In the genomic region with DNA sequence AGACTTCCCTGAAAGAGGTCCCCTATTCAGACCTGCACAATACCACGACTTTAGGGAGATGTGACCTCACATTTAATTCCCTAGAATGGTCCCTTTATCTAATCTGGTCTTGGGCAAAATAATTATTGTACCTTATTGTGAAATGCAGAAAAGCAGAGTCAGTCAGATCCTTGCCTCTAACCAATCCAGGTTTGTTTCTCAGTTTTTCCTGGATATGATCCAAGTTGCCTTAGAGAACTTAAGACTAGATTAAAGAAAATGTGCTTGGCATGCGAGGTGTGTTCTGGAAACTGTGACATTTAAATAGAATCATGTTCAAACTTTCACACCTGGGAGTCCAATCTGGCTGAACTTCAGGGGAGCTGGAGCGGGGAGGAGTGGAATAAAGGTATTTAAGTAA, we compare ENCODE assay signal across 19 cellular contexts.
"Had no signal": no experiment of that assay in that cellular context is flagged by ENCODE, and none has a peak within 500 bp of the region (broad histone marks: within the 10 kb centered on the region; RNA-seq: fewer than 3 reads in every experiment).

No MANE protein-coding gene starts in this region.

- H3K4me3 Mint-ChIP-seq: activated CD8-positive, alpha-beta memory T cell treated with anti-CD3 and anti-CD28 coated beads, Interleukin-2, amount 10 ng/mL, durations not matched to agents 7 days and 5 days; activated naive CD8-positive, alpha-beta T cell treated with anti-CD3 and anti-CD28 coated beads for 36 hours; activated T-cell treated with anti-CD3 and anti-CD28 coated beads, Interleukin-2, amount 50 U/mL, for 4 hours had no signal

- H3K4me1 Mint-ChIP-seq: activated CD8-positive, alpha-beta memory T cell treated with anti-CD3 and anti-CD28 coated beads, Interleukin-2, amount 10 ng/mL, durations not matched to agents 7 days and 5 days; activated naive CD8-positive, alpha-beta T cell treated with anti-CD3 and anti-CD28 coated beads for 36 hours had no signal

- H3K27ac Mint-ChIP-seq: activated CD8-positive, alpha-beta memory T cell treated with anti-CD3 and anti-CD28 coated beads, Interleukin-2, amount 10 ng/mL, durations not matched to agents 7 days and 5 days; activated naive CD8-positive, alpha-beta T cell treated with anti-CD3 and anti-CD28 coated beads for 36 hours had no signal

- H3K27ac ChIP-seq: gastrocnemius medialis, heart right ventricle, left ventricle myocardium inferior, ovary, SJSA1, transverse colon had no signal

- DNase-seq: activated CD4-positive, alpha-beta T cell treated with anti-CD3 and anti-CD28 coated beads, Interleukin-2, amount 50 U/mL, for 48 hours; activated CD4-positive, CD25-positive, alpha-beta regulatory T cell treated with anti-CD3 and anti-CD28 coated beads, Interleukin-2, amount 50 U/mL, for 72 hours; activated CD8-positive, alpha-beta memory T cell treated with anti-CD3 and anti-CD28 coated beads, Interleukin-2, amount 10 ng/mL, durations not matched to agents 7 days and 5 days; activated effector memory CD4-positive, alpha-beta T cell treated with anti-CD3 and anti-CD28 coated beads, Interleukin-2, amount 50 U/mL, for 16 hours; activated naive CD8-positive, alpha-beta T cell treated with anti-CD3 and anti-CD28 coated beads for 36 hours; activated T-cell treated with anti-CD3 and anti-CD28 coated beads, Interleukin-2, amount 50 U/mL, for 4 hours; aorta; dermis blood vessel endothelial cell; gastrocnemius medialis; heart right ventricle; left ventricle myocardium inferior; mesendoderm; ovary; retina; small intestine; SW 1271; transverse colon had no signal

- H3K27me3 ChIP-seq: gastrocnemius medialis, heart right ventricle, ovary, SJSA1, transverse colon had no signal

- H3K36me3 Mint-ChIP-seq: activated CD8-positive, alpha-beta memory T cell treated with anti-CD3 and anti-CD28 coated beads, Interleukin-2, amount 10 ng/mL, durations not matched to agents 7 days and 5 days; activated naive CD8-positive, alpha-beta T cell treated with anti-CD3 and anti-CD28 coated beads for 36 hours had no signal

- H3K4me3 ChIP-seq: gastrocnemius medialis, heart right ventricle, left ventricle myocardium inferior, ovary, SJSA1, transverse colon had no signal

- ATAC-seq: activated CD8-positive, alpha-beta memory T cell treated with anti-CD3 and anti-CD28 coated beads, Interleukin-2, amount 10 ng/mL, durations not matched to agents 7 days and 5 days; activated T-cell treated with anti-CD3 and anti-CD28 coated beads, Interleukin-2, amount 50 U/mL, for 4 hours; gastrocnemius medialis; heart right ventricle had no signal

- H3K36me3 ChIP-seq: gastrocnemius medialis, heart right ventricle, left ventricle myocardium inferior, ovary, SJSA1, transverse colon had no signal

- H3K27me3 Mint-ChIP-seq: activated CD8-positive, alpha-beta memory T cell treated with anti-CD3 and anti-CD28 coated beads, Interleukin-2, amount 10 ng/mL, durations not matched to agents 7 days and 5 days; activated naive CD8-positive, alpha-beta T cell treated with anti-CD3 and anti-CD28 coated beads for 36 hours had no signal

- FAIRE-seq: keratinocyte, small intestine had no signal

- H3K9me3 ChIP-seq: gastrocnemius medialis, SJSA1, transverse colon had no signal

- H3K4me1 ChIP-seq: gastrocnemius medialis, heart right ventricle, left ventricle myocardium inferior, SJSA1, transverse colon had no signal
